Comparison of ENCODE assay signal across 30 cellular contexts in the genomic region with DNA sequence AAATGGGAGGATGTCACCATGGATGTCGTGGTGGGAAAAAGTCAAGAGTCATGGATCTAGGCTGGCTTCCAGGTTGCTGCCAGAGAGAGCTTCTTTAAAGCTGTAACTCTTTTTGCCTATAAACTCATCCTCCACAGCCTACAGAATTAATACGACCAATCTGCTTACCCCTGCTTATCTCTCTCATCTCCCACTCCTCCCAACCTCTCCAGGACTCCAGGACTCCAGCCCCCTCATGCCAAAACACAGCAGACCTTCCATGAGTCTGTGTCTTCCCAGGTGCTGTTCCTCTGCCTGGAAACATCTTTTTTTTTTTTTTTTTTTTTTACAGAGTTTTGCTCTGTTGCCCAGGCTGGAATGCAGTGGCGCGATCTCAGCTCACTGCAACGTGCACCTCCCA. TPM values are rescaled to one million over a fixed set of nuclear protein-coding genes. Genes with fewer than 3 reads are reported as not detected.
"Had no signal": no experiment of that assay in that cellular context is flagged by ENCODE, and none has a peak within 500 bp of the region (broad histone marks: within the 10 kb centered on the region; RNA-seq: fewer than 3 reads in every experiment).

No MANE protein-coding gene starts in this region.

- H3K27ac ChIP-seq: body of pancreas, colonic mucosa, epithelial cell of prostate, esophagus squamous epithelium, left ventricle myocardium inferior, sigmoid colon, stomach, tibial artery, upper lobe of right lung had no signal

- DNase-seq: activated B cell treated with CpG ODN at 0.5 μM for 24 hours; activated CD4-positive, alpha-beta T cell treated with anti-CD3 and anti-CD28 coated beads, Interleukin-2, amount 50 U/mL, for 1 hour; activated CD8-positive, alpha-beta memory T cell treated with anti-CD3 and anti-CD28 coated beads, Interleukin-2, amount 10 ng/mL, durations not matched to agents 7 days and 5 days; activated CD8-positive, alpha-beta T cell treated with anti-CD3 and anti-CD28 coated beads, Interleukin-2, amount 10 ng/mL, durations not matched to agents 7 days and 5 days; activated naive CD4-positive, alpha-beta T cell treated with Interleukin-2 at 50 U/mL for 16 hours; activated T-cell treated with anti-CD3 and anti-CD28 coated beads, Interleukin-2, amount 50 U/mL, for 72 hours; aorta; body of pancreas; cerebellar nuclear complex; colonic mucosa; effector CD8-positive, alpha-beta T cell; esophagus squamous epithelium; left ventricle myocardium inferior; mesendoderm; sigmoid colon; stimulated activated CD4-positive, alpha-beta T cell treated with anti-CD3 and anti-CD28 coated beads, Interleukin-2, amount 100 ng/mL, for 24 hours; stimulated activated naive B cell treated with anti-CD40 and anti-IgM and Interleukin-4, amounts not matched to agents 10 μg/mL and 1 μg/mL and 100 μg/mL, for 72 hours; stomach; tibial artery; upper lobe of right lung had no signal

- H3K9me3 ChIP-seq: body of pancreas, colonic mucosa, sigmoid colon, tibial artery, upper lobe of right lung had no signal

- H3K4me1 ChIP-seq: body of pancreas, colonic mucosa, esophagus squamous epithelium, left ventricle myocardium inferior, sigmoid colon, stomach, tibial artery, upper lobe of right lung had no signal

- H3K36me3 ChIP-seq: colonic mucosa, esophagus squamous epithelium, left ventricle myocardium inferior, sigmoid colon, stomach, tibial artery, upper lobe of right lung had no signal

- H3K4me2 ChIP-seq: smooth muscle cell had no signal

- H3K27me3 ChIP-seq: body of pancreas, colonic mucosa, esophagus squamous epithelium, sigmoid colon, stomach, tibial artery, upper lobe of right lung had no signal

- H3K4me3 ChIP-seq: body of pancreas, colonic mucosa, esophagus squamous epithelium, left ventricle myocardium inferior, lung, sigmoid colon, smooth muscle cell, stomach, tibial artery, upper lobe of right lung had no signal

RNA-seq across cellular contexts. Expression of a gene that starts 15.3 kb away (rescaled TPM):
- total RNA-seq: activated B cell treated with CpG ODN at 0.5 μM for 24 hours; activated CD8-positive, alpha-beta memory T cell treated with anti-CD3 and anti-CD28 coated beads, Interleukin-2, amount 10 ng/mL, durations not matched to agents 7 days and 5 days; activated CD8-positive, alpha-beta T cell treated with anti-CD3 and anti-CD28 coated beads, Interleukin-2, amount 10 ng/mL, durations not matched to agents 7 days and 5 days; activated T-cell treated with anti-CD3 and anti-CD28 coated beads, Interleukin-2, amount 50 U/mL, for 72 hours; left ventricle myocardium inferior; mononuclear cell; osteocyte; smooth muscle cell; T-helper 2 cell treated with Interferon-gamma antibody and Interleukin-4, amounts not matched to agents 100 ng/mL and 5 ng/mL, for 36 hours had no signal

RNA-seq across cellular contexts. Expression of a gene that starts 22.2 kb away (rescaled TPM):
- total RNA-seq: activated B cell treated with CpG ODN at 0.5 μM for 24 hours; activated CD8-positive, alpha-beta memory T cell treated with anti-CD3 and anti-CD28 coated beads, Interleukin-2, amount 10 ng/mL, durations not matched to agents 7 days and 5 days; activated CD8-positive, alpha-beta T cell treated with anti-CD3 and anti-CD28 coated beads, Interleukin-2, amount 10 ng/mL, durations not matched to agents 7 days and 5 days; activated T-cell treated with anti-CD3 and anti-CD28 coated beads, Interleukin-2, amount 50 U/mL, for 72 hours; aorta; body of pancreas; colonic mucosa; dermis microvascular lymphatic vessel endothelial cell; esophagus squamous epithelium; left ventricle myocardium inferior; lung; mononuclear cell; natural killer cell treated with Interleukin-12 subunit alpha and Interleukin-12 subunit beta and Interleukin-15 and Interleukin-18, amount 100 ng/mL, for 72 hours; osteocyte; progenitor cell of endocrine pancreas; renal cortical epithelial cell; sigmoid colon; smooth muscle cell; stomach; T-helper 2 cell treated with Interferon-gamma antibody and Interleukin-4, amounts not matched to agents 100 ng/mL and 5 ng/mL, for 36 hours had no signal
